18 cellular contexts compared by ENCODE assay signal in the genomic region with DNA sequence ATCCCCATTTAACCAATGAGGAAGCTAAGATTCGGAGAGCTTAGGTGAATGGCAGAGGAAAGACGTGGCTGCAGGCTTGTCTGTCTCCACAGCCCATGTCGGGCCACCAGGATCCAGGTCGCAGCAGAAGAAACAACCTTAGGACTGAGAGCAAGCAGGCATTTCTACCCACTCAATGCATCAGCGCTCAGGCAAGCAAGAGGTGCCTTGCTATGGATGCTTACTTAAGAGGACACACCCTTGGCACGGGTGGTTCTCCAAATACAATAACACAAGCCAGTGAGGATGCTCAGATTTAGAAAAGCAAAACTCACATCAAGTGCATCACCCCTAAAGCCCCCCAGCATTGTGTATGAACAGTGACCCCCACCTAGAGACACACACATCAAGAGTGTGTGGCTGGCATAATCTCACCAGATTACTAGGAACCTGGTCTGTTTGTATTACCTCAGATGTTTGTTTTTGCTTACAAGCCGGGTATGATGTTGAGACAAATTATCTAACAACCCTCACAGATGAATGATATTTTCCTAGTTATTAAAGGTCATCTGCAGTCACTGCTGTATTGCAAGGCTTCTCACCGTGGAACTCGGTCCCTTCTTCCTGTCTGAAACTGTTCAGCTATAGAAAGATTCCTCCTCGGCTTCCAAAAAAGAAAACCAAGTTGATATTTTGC. TPM values are rescaled to one million over a fixed set of nuclear protein-coding genes. Genes with fewer than 3 reads are reported as not detected.
DNase-seq lines count a peak whose midpoint lies in the region; ATAC-seq and TF ChIP-seq lines count a peak whose summit lies in the region.
"Had no signal": no experiment of that assay in that cellular context is flagged by ENCODE, and none has a peak within 500 bp of the region (broad histone marks: within the 10 kb centered on the region; RNA-seq: fewer than 3 reads in every experiment).

No MANE protein-coding gene starts in this region.

- H3K27me3 ChIP-seq in SJSA1 (replicated peaks) (no peaks in the 10 kb centered on the region), left lung (no peaks in the 10 kb centered on the region), transverse colon (no peaks in the 10 kb centered on the region), Caco-2 (replicated peaks; ENCODE audit: control insufficient read depth, insufficient read depth, low read length) (no peaks in the 10 kb centered on the region)
- H3K27me3 ChIP-seq: adrenal gland had no signal

- no peak for TF ChIP-seq CTCF in left lung (IDR thresholded peaks at IDR 0.05)
- TF ChIP-seq CTCF in transverse colon (IDR thresholded peaks at IDR 0.05) = no peak
- TF ChIP-seq CTCF in Caco-2 (IDR thresholded peaks at IDR 0.05; ENCODE audit: insufficient read depth in 1 of 2, low read depth in 1 of 2, low read length in 1 of 2, severe bottlenecking in 1 of 2, unreplicated experiment in 1 of 2) = no peak

- no peaks in the 10 kb centered on the region for H3K36me3 Mint-ChIP-seq in Caco-2 (ENCODE audit: insufficient read depth, unreplicated experiment)
- H3K36me3 Mint-ChIP-seq: naive B cell had no signal

- H3K27ac ChIP-seq in SJSA1 (peak overlapping the region; percentile 19; the same call in 1 of the 2 replicates), epithelial cell of prostate (peak overlapping the region; percentile 89), left lung (peak overlapping the region; percentile 24 to 51), transverse colon (peak overlapping the region; percentile 3 to 37 (median 14))

- DNase-seq in SJSA1 (ENCODE audit: low read depth in 1 of 2, low spot score in 2 of 2) (no peak), epithelial cell of prostate (ENCODE audit: low read depth, low spot score) (no peak), left lung (no peak), transverse colon (no peak), Caco-2 (no peak), GM19240 (ENCODE audit: insufficient read length, low spot score) (no peak)
- DNase-seq: activated CD4-positive, alpha-beta T cell treated with anti-CD3 and anti-CD28 coated beads, Interleukin-2, amount 10 ng/mL, durations not matched to agents 7 days and 5 days; activated T-cell treated with anti-CD3 and anti-CD28 coated beads, Interleukin-2, amount 50 U/mL, for 24 hours; naive B cell; NCI-H1436 treated with DMSO at 0.1 percent for 48 hours; NCI-H446; stimulated activated naive CD4-positive, alpha-beta T cell; T-helper 17 cell had no signal

- peaks cover 15% of the 10 kb centered on the region for H3K4me1 ChIP-seq in SJSA1 (replicated peaks)
- peaks cover 0 to 2% of the 10 kb centered on the region in 2 donors for H3K4me1 ChIP-seq in left lung
- peaks cover 0 to 30% (median 11%) of the 10 kb centered on the region in 4 donors for H3K4me1 ChIP-seq in transverse colon
- peaks cover 25% of the 10 kb centered on the region; the same call in 1 of the 2 replicates for H3K4me1 ChIP-seq in Caco-2
- H3K4me1 ChIP-seq: adrenal gland had no signal

- CTCF ChIA-PET in Caco-2 (lab: Charles Lee) = no interaction called here

- intact Hi-C loops in left lung (cut with DNase I) = no loop called here
- intact Hi-C loops in transverse colon (cut with DNase I; ENCODE audit: low total_unique reads) = no loop called here
- intact Hi-C loops in Caco-2 (cut with micrococcal nuclease; ENCODE audit: unreplicated experiment) = no loop called here

- no peak overlapping the region for H3K4me3 Mint-ChIP-seq in Caco-2 (ENCODE audit: unreplicated experiment)
- H3K4me3 Mint-ChIP-seq: activated CD4-positive, alpha-beta T cell treated with anti-CD3 and anti-CD28 coated beads, Interleukin-2, amount 10 ng/mL, durations not matched to agents 7 days and 5 days; activated T-cell treated with anti-CD3 and anti-CD28 coated beads, Interleukin-2, amount 50 U/mL, for 24 hours; naive B cell; T-helper 17 cell had no signal

- ATAC-seq in left lung = peak; percentile 55
- no peak for ATAC-seq in HG03045 (IDR thresholded peaks at IDR 0.05; ENCODE audit: unreplicated experiment)
- no peak for ATAC-seq in GM18511 (IDR thresholded peaks at IDR 0.05; ENCODE audit: unreplicated experiment)
- ATAC-seq: K562, sciatic nerve, T-helper 17 cell had no signal

- H3K4me1 Mint-ChIP-seq in Caco-2 (ENCODE audit: low read depth, unreplicated experiment) = peaks cover under 1% of the 10 kb centered on the region
- H3K4me1 Mint-ChIP-seq: activated CD4-positive, alpha-beta T cell treated with anti-CD3 and anti-CD28 coated beads, Interleukin-2, amount 10 ng/mL, durations not matched to agents 7 days and 5 days; naive B cell had no signal

- H3K36me3 ChIP-seq in SJSA1 = no peaks in the 10 kb centered on the region
- H3K36me3 ChIP-seq in left lung = no peaks in the 10 kb centered on the region
- H3K36me3 ChIP-seq in transverse colon = no peaks in the 10 kb centered on the region
- no peaks in the 10 kb centered on the region; the same call in 1 of the 2 replicates for H3K36me3 ChIP-seq in Caco-2 (ENCODE audit: control insufficient read depth, insufficient read depth, low read length)
- H3K36me3 ChIP-seq: adrenal gland had no signal

- 40 to 53% methylated on average over 4 to 10 of the region's 10 CpGs for WGBS in transverse colon (ENCODE audit: low coverage in 1 of 2), 2 donors

- POLR2A ChIA-PET in Caco-2 (lab: Charles Lee) = no interaction called here

- no TSS peak for BruUV-seq in Caco-2 (replicated peaks; lab: Mats Ljungman, UMichigan)

- in situ Hi-C loops in transverse colon (cut with MboI; ENCODE audit: low pct_ligation_motif_present in 1 of 4, low pct_unique_long_range_greater_than_20kb in 1 of 4, low sequenced_read_pairs in 3 of 4) = no loop called here

- no peaks in the 10 kb centered on the region for H3K27me3 Mint-ChIP-seq in Caco-2 (ENCODE audit: insufficient read depth, unreplicated experiment)
- H3K27me3 Mint-ChIP-seq: activated CD4-positive, alpha-beta T cell treated with anti-CD3 and anti-CD28 coated beads, Interleukin-2, amount 10 ng/mL, durations not matched to agents 7 days and 5 days; activated T-cell treated with anti-CD3 and anti-CD28 coated beads, Interleukin-2, amount 50 U/mL, for 24 hours; T-helper 17 cell had no signal

- H3K27ac Mint-ChIP-seq in Caco-2 (ENCODE audit: unreplicated experiment) = no peak overlapping the region
- H3K27ac Mint-ChIP-seq: activated CD4-positive, alpha-beta T cell treated with anti-CD3 and anti-CD28 coated beads, Interleukin-2, amount 10 ng/mL, durations not matched to agents 7 days and 5 days; activated T-cell treated with anti-CD3 and anti-CD28 coated beads, Interleukin-2, amount 50 U/mL, for 24 hours; naive B cell; T-helper 17 cell had no signal

- no peak for TF ChIP-seq POLR2A in transverse colon (IDR thresholded peaks at IDR 0.05)

- no peak for TF ChIP-seq EP300 in transverse colon (IDR thresholded peaks at IDR 0.05; ENCODE audit: low read depth)

- H3K9me3 ChIP-seq in SJSA1 (replicated peaks) (0 out of 2 replicates have a peak, but pooled peaks cover 2% of the 10 kb centered on the region), left lung (no peaks in the 10 kb centered on the region), transverse colon (no peaks in the 10 kb centered on the region), Caco-2 (0 out of 2 replicates have a peak, but pooled peaks cover 6% of the 10 kb centered on the region)
- H3K9me3 ChIP-seq: adrenal gland had no signal

- no peak overlapping the region for H3K4me3 ChIP-seq in SJSA1
- H3K4me3 ChIP-seq in left lung = no peak overlapping the region
- no peak overlapping the region for H3K4me3 ChIP-seq in transverse colon
- no peak overlapping the region for H3K4me3 ChIP-seq in Caco-2 (ENCODE audit: low read depth, low read length)
- H3K4me3 ChIP-seq: adrenal gland, K562 had no signal

- no peaks in the 10 kb centered on the region for H3K9me3 Mint-ChIP-seq in Caco-2 (ENCODE audit: unreplicated experiment)
- H3K9me3 Mint-ChIP-seq: activated CD4-positive, alpha-beta T cell treated with anti-CD3 and anti-CD28 coated beads, Interleukin-2, amount 10 ng/mL, durations not matched to agents 7 days and 5 days; activated T-cell treated with anti-CD3 and anti-CD28 coated beads, Interleukin-2, amount 50 U/mL, for 24 hours had no signal

RNA-seq across cellular contexts. Expression of gene NPAS2, which starts 34.2 kb away (rescaled TPM):
- 0.91 and 4.0 TPM in 2 replicates for total RNA-seq in SJSA1 (2014; rRNA removed; shearing (Covaris generic))
- total RNA-seq in left lung (10 to 100 TPM; 18.8 to 22.7 TPM), transverse colon (100 to 1,000 TPM in 3 of 4 donors, 10 to 100 TPM in 1; 63.0 to 134 (median 115) TPM), Caco-2 (2022) (2.8 and 3.6 TPM in 2 replicates)

Comparison
In these comparisons a context has a peak if more than half of its experiments do, and no peak if none do; other contexts are left out.
1. H3K27ac ChIP-seq: peak in every context shown above with its lines; median percentile 89 in epithelial cell of prostate; 38 in left lung; 19 in SJSA1; 14 in transverse colon.